8 cellular contexts compared by ENCODE assay signal in the genomic region with DNA sequence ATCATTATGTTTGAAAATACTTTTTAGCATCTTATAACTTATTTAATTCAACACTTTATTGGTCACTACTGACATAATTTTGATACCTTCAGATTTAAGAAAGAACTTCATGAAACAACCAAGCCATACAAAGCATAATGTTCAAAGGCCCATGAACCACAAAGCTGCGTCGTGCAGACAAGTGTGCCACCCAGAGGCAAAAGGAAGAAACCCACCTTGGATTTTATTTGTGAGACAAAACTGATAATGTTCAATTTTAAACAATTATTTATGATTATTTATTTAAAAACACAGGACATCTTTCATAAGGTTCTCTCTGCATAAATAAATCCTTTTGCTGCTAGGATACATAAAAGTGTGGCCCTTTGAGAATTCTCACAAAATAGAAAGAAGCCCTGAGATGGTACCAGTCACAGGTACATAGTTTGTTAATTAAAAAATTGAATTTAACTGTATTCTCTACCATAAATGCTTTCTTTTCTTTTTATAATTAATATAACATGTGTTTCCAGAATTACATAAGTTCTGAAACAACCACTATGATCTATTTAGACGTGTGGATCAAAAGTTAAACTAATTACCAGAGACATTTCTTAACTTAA.
DNase-seq lines count a peak whose midpoint lies in the region; ATAC-seq, FAIRE-seq and TF ChIP-seq lines count a peak whose summit lies in the region.

No MANE protein-coding gene starts in this region.

- no TSS peak for BruUV-seq in Caco-2 (replicated peaks; lab: Mats Ljungman, UMichigan)

- H3K27me3 Mint-ChIP-seq in Caco-2 (ENCODE audit: insufficient read depth, unreplicated experiment): no peaks in the 10 kb centered on the region
- H3K27me3 Mint-ChIP-seq in activated naive CD8-positive, alpha-beta T cell treated with anti-CD3 and anti-CD28 coated beads, Interleukin-2, amount 50 U/mL, for 24 hours: no peaks in the 10 kb centered on the region
- no peaks in the 10 kb centered on the region for H3K27me3 Mint-ChIP-seq in stimulated activated memory B cell treated with anti-CD40 and anti-IgM and Interleukin-4, amounts not matched to agents 10 μg/mL and 1 μg/mL and 100 μg/mL, for 72 hours

- peaks cover 18% of the 10 kb centered on the region for H3K4me1 ChIP-seq in Caco-2

- no peak overlapping the region for H3K4me3 ChIP-seq in Caco-2 (ENCODE audit: low read depth, low read length)

- H3K9me3 Mint-ChIP-seq in Caco-2 (ENCODE audit: unreplicated experiment): no peaks in the 10 kb centered on the region
- no peaks in the 10 kb centered on the region for H3K9me3 Mint-ChIP-seq in activated naive CD8-positive, alpha-beta T cell treated with anti-CD3 and anti-CD28 coated beads, Interleukin-2, amount 50 U/mL, for 24 hours
- H3K9me3 Mint-ChIP-seq in stimulated activated memory B cell treated with anti-CD40 and anti-IgM and Interleukin-4, amounts not matched to agents 10 μg/mL and 1 μg/mL and 100 μg/mL, for 72 hours: no peaks in the 10 kb centered on the region

- H3K9me3 ChIP-seq in Caco-2: no peaks in the 10 kb centered on the region

- CTCF ChIA-PET in Caco-2 (lab: Charles Lee): no interaction called here

- no peak overlapping the region for H3K4me3 Mint-ChIP-seq in Caco-2 (ENCODE audit: unreplicated experiment)
- H3K4me3 Mint-ChIP-seq in activated naive CD8-positive, alpha-beta T cell treated with anti-CD3 and anti-CD28 coated beads, Interleukin-2, amount 50 U/mL, for 24 hours: no peak overlapping the region
- no peak overlapping the region for H3K4me3 Mint-ChIP-seq in stimulated activated memory B cell treated with anti-CD40 and anti-IgM and Interleukin-4, amounts not matched to agents 10 μg/mL and 1 μg/mL and 100 μg/mL, for 72 hours

- FAIRE-seq in H54 (lab: Jason Lieb, UNC): peak; percentile 20

- ATAC-seq in activated naive CD8-positive, alpha-beta T cell treated with anti-CD3 and anti-CD28 coated beads, Interleukin-2, amount 50 U/mL, for 24 hours: no peak
- no peak for ATAC-seq in stimulated activated memory B cell treated with anti-CD40 and anti-IgM and Interleukin-4, amounts not matched to agents 10 μg/mL and 1 μg/mL and 100 μg/mL, for 72 hours
- no peak for ATAC-seq in HG03520 (IDR thresholded peaks at IDR 0.05; ENCODE audit: unreplicated experiment)

- H3K36me3 Mint-ChIP-seq in Caco-2 (ENCODE audit: insufficient read depth, unreplicated experiment): no peaks in the 10 kb centered on the region
- H3K36me3 Mint-ChIP-seq in activated naive CD8-positive, alpha-beta T cell treated with anti-CD3 and anti-CD28 coated beads, Interleukin-2, amount 50 U/mL, for 24 hours (ENCODE audit: low read depth): peaks cover 9% of the 10 kb centered on the region
- H3K36me3 Mint-ChIP-seq in stimulated activated memory B cell treated with anti-CD40 and anti-IgM and Interleukin-4, amounts not matched to agents 10 μg/mL and 1 μg/mL and 100 μg/mL, for 72 hours: peaks cover 25% of the 10 kb centered on the region

- DNase-seq in Caco-2 (peak in 1 of 2 experiments; percentile 43), H54 (ENCODE audit: insufficient read length, low spot score) (peak; percentile 7), NCI-H524 treated with DMSO at 0.1 percent for 48 hours (lab: John Stamatoyannopoulos, UW) (peak; percentile 62), inferior parietal cortex (ENCODE audit: extremely low spot score) (peak; percentile 78)
- DNase-seq in activated naive CD8-positive, alpha-beta T cell treated with anti-CD3 and anti-CD28 coated beads, Interleukin-2, amount 50 U/mL, for 24 hours: peak; percentile 23
- DNase-seq in stimulated activated CD8-positive, alpha-beta memory T cell treated with anti-CD3 and anti-CD28 coated beads, Interleukin-4, amount 100 ng/mL, for 48 hours: peak; percentile 42

- no peaks in the 10 kb centered on the region for H3K27me3 ChIP-seq in Caco-2 (replicated peaks; ENCODE audit: control insufficient read depth, insufficient read depth, low read length)

- intact Hi-C loops in Caco-2 (cut with micrococcal nuclease; ENCODE audit: unreplicated experiment): loop anchor here (1.0 to 5.0 kb wide), 4 partner anchors 51 to 484 kb away; no protein-coding TSS in a partner anchor

- no peak overlapping the region for H3K27ac Mint-ChIP-seq in Caco-2 (ENCODE audit: unreplicated experiment)
- H3K27ac Mint-ChIP-seq in activated naive CD8-positive, alpha-beta T cell treated with anti-CD3 and anti-CD28 coated beads, Interleukin-2, amount 50 U/mL, for 24 hours: no peak overlapping the region
- H3K27ac Mint-ChIP-seq in stimulated activated memory B cell treated with anti-CD40 and anti-IgM and Interleukin-4, amounts not matched to agents 10 μg/mL and 1 μg/mL and 100 μg/mL, for 72 hours: no peak overlapping the region

- no peaks in the 10 kb centered on the region for H3K36me3 ChIP-seq in Caco-2 (ENCODE audit: control insufficient read depth, insufficient read depth, low read length)

- TF ChIP-seq POLR2A in H54 (IDR thresholded peaks at IDR 0.05; ENCODE audit: low read depth, low read length): no peak

- TF ChIP-seq CTCF in Caco-2 (IDR thresholded peaks at IDR 0.05; ENCODE audit: insufficient read depth in 1 of 2, low read depth in 1 of 2, low read length in 1 of 2, severe bottlenecking in 1 of 2, unreplicated experiment in 1 of 2): peak; percentile 79 to 80

- POLR2A ChIA-PET in Caco-2 (lab: Charles Lee): no interaction called here

- no peaks in the 10 kb centered on the region for H3K4me1 Mint-ChIP-seq in Caco-2 (ENCODE audit: low read depth, unreplicated experiment)
- H3K4me1 Mint-ChIP-seq in activated naive CD8-positive, alpha-beta T cell treated with anti-CD3 and anti-CD28 coated beads, Interleukin-2, amount 50 U/mL, for 24 hours: peaks cover 7% of the 10 kb centered on the region
- peaks cover 5% of the 10 kb centered on the region for H3K4me1 Mint-ChIP-seq in stimulated activated memory B cell treated with anti-CD40 and anti-IgM and Interleukin-4, amounts not matched to agents 10 μg/mL and 1 μg/mL and 100 μg/mL, for 72 hours
